In genomic region chr4:120829113-120829831, GRCh38 we compare ENCODE assay signal across 21 cellular contexts.
DNase-seq lines count a peak whose midpoint lies in the region; ATAC-seq and TF ChIP-seq lines count a peak whose summit lies in the region.
"Had no signal": no experiment of that assay in that cellular context is flagged by ENCODE, and none has a peak within 500 bp of the region (broad histone marks: within the 10 kb centered on the region; RNA-seq: fewer than 3 reads in every experiment).

No MANE protein-coding gene starts in this region.

- H3K27me3 Mint-ChIP-seq in WTC11 (ENCODE audit: low read depth) = no peaks in the 10 kb centered on the region
- no peaks in the 10 kb centered on the region for H3K27me3 Mint-ChIP-seq in neural progenitor cell (ENCODE audit: insufficient read depth, low read depth)
- H3K27me3 Mint-ChIP-seq: activated naive CD8-positive, alpha-beta T cell treated with anti-CD3 and anti-CD28 coated beads for 36 hours had no signal

- POLR2A ChIA-PET in WTC11 (lab: Charles Lee) = no interaction called here

- H3K27ac ChIP-seq in neural progenitor cell = no peak overlapping the region

- H3K4me2 ChIP-seq in neural progenitor cell = no peak overlapping the region

- DNase-seq in AG09319 (ENCODE audit: extremely low read depth, low read depth) (peak; percentile 50), NCI-H2081 (lab: John Stamatoyannopoulos, UW) (peak; percentile 7 to 75), adipocyte (ENCODE audit: low read depth) (peak; percentile 69), fibroblast of villous mesenchyme (ENCODE audit: low read depth) (peak; percentile 74), WTC11 (ENCODE audit: low spot score) (no peak), neural progenitor cell (ENCODE audit: low spot score) (no peak), nucleus accumbens (lab: John Stamatoyannopoulos, UW) (no peak)
- DNase-seq: activated CD4-positive, alpha-beta T cell treated with anti-CD3 and anti-CD28 coated beads, Interleukin-2, amount 10 ng/mL, durations not matched to agents 24 days and 14 days; activated naive CD8-positive, alpha-beta T cell treated with anti-CD3 and anti-CD28 coated beads for 36 hours; caudate nucleus; CD4-positive, CD25-positive, alpha-beta regulatory T cell; DMS 273 treated with DMSO at 0.1 percent for 48 hours; MM.1S; natural killer cell; NCI-H1694; NCI-H446 treated with DMSO at 0.1 percent for 48 hours; posterior cingulate gyrus; trophoblast cell had no signal

- TF ChIP-seq CTCF in AG09319 (IDR thresholded peaks at IDR 0.05; ENCODE audit: low read depth, low read length) (no peak), fibroblast of villous mesenchyme (IDR thresholded peaks at IDR 0.05; ENCODE audit: insufficient read depth, low read depth, low read length) (no peak), WTC11 (IDR thresholded peaks at IDR 0.05) (no peak), neural progenitor cell (IDR thresholded peaks at IDR 0.05) (no peak)

- H3K36me3 ChIP-seq in adipocyte (ENCODE audit: control insufficient read depth, insufficient read depth, low read length, severe bottlenecking) (no peaks in the 10 kb centered on the region), neural progenitor cell (peaks cover 4% of the 10 kb centered on the region)

- H3K9me3 Mint-ChIP-seq in WTC11 (peaks cover 9% of the 10 kb centered on the region), neural progenitor cell (peaks cover 3% of the 10 kb centered on the region)
- H3K9me3 Mint-ChIP-seq: activated CD4-positive, alpha-beta T cell treated with anti-CD3 and anti-CD28 coated beads, Interleukin-2, amount 10 ng/mL, durations not matched to agents 24 days and 14 days; activated T-helper 2 cell treated with anti-CD3 and anti-CD28 coated beads, Interferon-gamma antibody, Interleukin-2, Interleukin-4, amounts not matched to agents 10 μg/mL and 5 μg/mL and 100 μg/mL, durations not matched to agents 14 hours and 24 hours and 36 hours had no signal

- no peaks in the 10 kb centered on the region for H3K27me3 ChIP-seq in adipocyte (replicated peaks; ENCODE audit: control insufficient read depth, insufficient read depth, low read length)
- no peaks in the 10 kb centered on the region for H3K27me3 ChIP-seq in neural progenitor cell

- H3K9me3 ChIP-seq in adipocyte (ENCODE audit: control insufficient read depth, low read length) (peaks cover 4% of the 10 kb centered on the region), neural progenitor cell (ENCODE audit: low read depth) (no peaks in the 10 kb centered on the region)

- H3K9ac ChIP-seq in adipocyte (ENCODE audit: low read length) = no peak overlapping the region
- no peak overlapping the region for H3K9ac ChIP-seq in neural progenitor cell

- H2AFZ ChIP-seq in neural progenitor cell (replicated peaks) = no peak overlapping the region

- no peaks in the 10 kb centered on the region for H3K79me2 ChIP-seq in neural progenitor cell (ENCODE audit: low read depth)

- H3K4me3 ChIP-seq in adipocyte (ENCODE audit: low read length) (peak overlapping the region; percentile 31), fibroblast of villous mesenchyme (ENCODE audit: low read depth, low read length) (no peak overlapping the region), neural progenitor cell (no peak overlapping the region)

- no peaks in the 10 kb centered on the region for H4K20me1 ChIP-seq in neural progenitor cell (ENCODE audit: low read depth)

- H3K4me1 ChIP-seq in adipocyte (ENCODE audit: control insufficient read depth, insufficient read depth, low read length) = peaks cover 15% of the 10 kb centered on the region
- H3K4me1 ChIP-seq in neural progenitor cell = no peaks in the 10 kb centered on the region

- CTCF ChIA-PET in WTC11 (lab: Charles Lee) = no interaction called here

- H3K27ac Mint-ChIP-seq in WTC11 (no peak overlapping the region), neural progenitor cell (no peak overlapping the region)
- H3K27ac Mint-ChIP-seq: activated CD4-positive, alpha-beta T cell treated with anti-CD3 and anti-CD28 coated beads, Interleukin-2, amount 10 ng/mL, durations not matched to agents 24 days and 14 days; activated naive CD8-positive, alpha-beta T cell treated with anti-CD3 and anti-CD28 coated beads for 36 hours; activated T-helper 2 cell treated with anti-CD3 and anti-CD28 coated beads, Interferon-gamma antibody, Interleukin-2, Interleukin-4, amounts not matched to agents 10 μg/mL and 5 μg/mL and 100 μg/mL, durations not matched to agents 14 hours and 24 hours and 36 hours; CD4-positive, CD25-positive, alpha-beta regulatory T cell; mesothelial cell of epicardium; natural killer cell had no signal

- H3K36me3 Mint-ChIP-seq in WTC11 (peaks cover 7% of the 10 kb centered on the region), neural progenitor cell (peaks cover 6% of the 10 kb centered on the region)
- H3K36me3 Mint-ChIP-seq: CD4-positive, CD25-positive, alpha-beta regulatory T cell; natural killer cell had no signal

- no peak for ATAC-seq in WTC11
- ATAC-seq in HG03139 (IDR thresholded peaks at IDR 0.05; ENCODE audit: unreplicated experiment) = no peak
- ATAC-seq: natural killer cell had no signal

- H3K4me3 Mint-ChIP-seq in WTC11 (no peak overlapping the region), neural progenitor cell (no peak overlapping the region)
- H3K4me3 Mint-ChIP-seq: activated CD4-positive, alpha-beta T cell treated with anti-CD3 and anti-CD28 coated beads, Interleukin-2, amount 10 ng/mL, durations not matched to agents 24 days and 14 days; activated naive CD8-positive, alpha-beta T cell treated with anti-CD3 and anti-CD28 coated beads for 36 hours; CD4-positive, CD25-positive, alpha-beta regulatory T cell; mesothelial cell of epicardium; natural killer cell had no signal

- no peaks in the 10 kb centered on the region for H3F3A ChIP-seq in neural progenitor cell (ENCODE audit: low read depth)

- peaks cover 10% of the 10 kb centered on the region for H3K4me1 Mint-ChIP-seq in WTC11
- no peaks in the 10 kb centered on the region for H3K4me1 Mint-ChIP-seq in neural progenitor cell
- H3K4me1 Mint-ChIP-seq: activated CD4-positive, alpha-beta T cell treated with anti-CD3 and anti-CD28 coated beads, Interleukin-2, amount 10 ng/mL, durations not matched to agents 24 days and 14 days; activated naive CD8-positive, alpha-beta T cell treated with anti-CD3 and anti-CD28 coated beads for 36 hours; CD4-positive, CD25-positive, alpha-beta regulatory T cell; natural killer cell had no signal

TF ChIP-seq in WTC11, 78 proteins besides CTCF, POLR2A, EP300 and RAD21:
- TF ChIP-seq PRRX2 (CRISPR knock-in tag; IDR thresholded peaks at IDR 0.05) = no peak
- no peak for TF ChIP-seq ZBTB21 (CRISPR knock-in tag; IDR thresholded peaks at IDR 0.05; ENCODE audit: borderline replicate concordance)
- no peak for TF ChIP-seq ZSCAN18 (CRISPR knock-in tag; IDR thresholded peaks at IDR 0.05)
- no peak for TF ChIP-seq ZNF281 (CRISPR knock-in tag; IDR thresholded peaks at IDR 0.05)
- TF ChIP-seq TP53 (CRISPR knock-in tag; IDR thresholded peaks at IDR 0.05) = no peak
- TF ChIP-seq ZNF219 (CRISPR knock-in tag; IDR thresholded peaks at IDR 0.05; ENCODE audit: borderline replicate concordance) = no peak
- no peak for TF ChIP-seq ZNF232 (CRISPR knock-in tag; IDR thresholded peaks at IDR 0.05)
- no peak for TF ChIP-seq NR2C2 (CRISPR knock-in tag; IDR thresholded peaks at IDR 0.05)
- no peak for TF ChIP-seq ELF4 (CRISPR knock-in tag; IDR thresholded peaks at IDR 0.05; ENCODE audit: low read depth)
- no peak for TF ChIP-seq NR1H2 (CRISPR knock-in tag; IDR thresholded peaks at IDR 0.05)

Comparison
In these comparisons a context has a peak if more than half of its experiments do, and no peak if none do; other contexts are left out.
1. DNase-seq: peak in AG09319 (single experiment), NCI-H2081 (2 of 2), adipocyte (single experiment) and fibroblast of villous mesenchyme (single experiment); none in WTC11 (single experiment), neural progenitor cell (single experiment) and nucleus accumbens (0 of 56).